Comparison of ENCODE assay signal across 9 cellular contexts in genomic region chr17:50101346-50102163, GRCh38. TPM values are rescaled to one million over a fixed set of nuclear protein-coding genes. Genes with fewer than 3 reads are reported as not detected.
DNase-seq lines count a peak whose midpoint lies in the region; ATAC-seq and TF ChIP-seq lines count a peak whose summit lies in the region.
"Had no signal": no experiment of that assay in that cellular context is flagged by ENCODE, and none has a peak within 500 bp of the region (broad histone marks: within the 10 kb centered on the region; RNA-seq: fewer than 3 reads in every experiment).

No MANE protein-coding gene starts in this region.

- H3K4me3 ChIP-seq in ectodermal cell (ENCODE audit: insufficient read depth, low read depth, low read length) (no peak overlapping the region), lower lobe of right lung (no peak overlapping the region)

- ATAC-seq in lower lobe of right lung (peak; percentile 70 to 75), HG03135 (IDR thresholded peaks at IDR 0.05; ENCODE audit: unreplicated experiment) (no peak), GM21390 (IDR thresholded peaks at IDR 0.05; ENCODE audit: unreplicated experiment) (no peak)

- no peaks in the 10 kb centered on the region for H3K9me3 ChIP-seq in ectodermal cell (ENCODE audit: control insufficient read depth, low read length)
- H3K9me3 ChIP-seq in lower lobe of right lung = no peaks in the 10 kb centered on the region

- peak; percentile 15 for DNase-seq in NCI-H1694 treated with DMSO at 0.1 percent for 48 hours (lab: John Stamatoyannopoulos, UW)
- peak; percentile 62 for DNase-seq in lower lobe of right lung
- DNase-seq in NAMALWA (ENCODE audit: low spot score) = no peak
- no peak for DNase-seq in activated CD4-positive, alpha-beta T cell treated with anti-CD3 and anti-CD28 coated beads, Interleukin-2, amount 50 U/mL, for 48 hours
- DNase-seq: NCI-H446 had no signal

- TF ChIP-seq CTCF in lower lobe of right lung (IDR thresholded peaks at IDR 0.05) = no peak

- intact Hi-C loops in lower lobe of right lung (cut with DNase I) = no loop called here

- H3K4me1 ChIP-seq in ectodermal cell (ENCODE audit: control insufficient read depth, insufficient read depth, low read length) (peaks cover 23% of the 10 kb centered on the region), lower lobe of right lung (peaks cover 25% of the 10 kb centered on the region)

- H3K27me3 ChIP-seq in ectodermal cell (ENCODE audit: control insufficient read depth, insufficient read depth, low read length, poor library complexity, severe bottlenecking) (no peaks in the 10 kb centered on the region), lower lobe of right lung (ENCODE audit: low read depth) (no peaks in the 10 kb centered on the region)

- H3K36me3 ChIP-seq in ectodermal cell (ENCODE audit: control insufficient read depth, insufficient read depth, low read length) (peaks cover 9% of the 10 kb centered on the region), lower lobe of right lung (peaks cover 55% of the 10 kb centered on the region)

- H3K27ac ChIP-seq in ectodermal cell (ENCODE audit: insufficient read depth, low read depth, low read length, poor library complexity, severe bottlenecking) (peak overlapping the region; percentile 60), lower lobe of right lung (peak overlapping the region; percentile 64), temporal lobe (ENCODE audit: low read depth, low read length) (peak overlapping the region; percentile 81)

- WGBS in ectodermal cell, 2 experiments = 35 to 41% methylated on average over 17 of the region's 17 CpGs

RNA-seq across cellular contexts. Expression of gene PDK2, which starts 6.4 kb away (rescaled TPM):
- polyA plus RNA-seq in ectodermal cell (2013, experiment 1 of 4) = 43.7 TPM
- polyA plus RNA-seq in ectodermal cell (2013, experiment 2 of 4) = 41.2 TPM
- polyA plus RNA-seq in ectodermal cell (2013, experiment 3 of 4) = 26.7 TPM
- 31.7 TPM for polyA plus RNA-seq in ectodermal cell (2013, experiment 4 of 4)
- 35.7 TPM for total RNA-seq in lower lobe of right lung
- total RNA-seq in temporal lobe = 11.1 TPM

RNA-seq across cellular contexts. Expression of gene SAMD14, which starts 28.4 kb away (rescaled TPM):
- 36.4 TPM for polyA plus RNA-seq in ectodermal cell (2013, experiment 1 of 4)
- 38.5 TPM for polyA plus RNA-seq in ectodermal cell (2013, experiment 2 of 4)
- polyA plus RNA-seq in ectodermal cell (2013, experiment 3 of 4) = 27.5 TPM
- polyA plus RNA-seq in ectodermal cell (2013, experiment 4 of 4) = 26.8 TPM
- total RNA-seq in lower lobe of right lung = 9.2 TPM
- total RNA-seq in temporal lobe = 30.5 TPM

RNA-seq across cellular contexts. Expression of gene ITGA3, which starts 45.6 kb away (rescaled TPM):
- 9.0 TPM for polyA plus RNA-seq in ectodermal cell (2013, experiment 1 of 4)
- 8.5 TPM for polyA plus RNA-seq in ectodermal cell (2013, experiment 2 of 4)
- polyA plus RNA-seq in ectodermal cell (2013, experiment 3 of 4) = 7.9 TPM
- polyA plus RNA-seq in ectodermal cell (2013, experiment 4 of 4) = 8.1 TPM
- total RNA-seq in lower lobe of right lung (162 TPM), temporal lobe (17.2 TPM)

RNA-seq across cellular contexts. Expression of gene PPP1R9B, which starts 48.9 kb away (rescaled TPM):
- 30.9 TPM for polyA plus RNA-seq in ectodermal cell (2013, experiment 1 of 4)
- 25.8 TPM for polyA plus RNA-seq in ectodermal cell (2013, experiment 2 of 4)
- polyA plus RNA-seq in ectodermal cell (2013, experiment 3 of 4) = 22.3 TPM
- polyA plus RNA-seq in ectodermal cell (2013, experiment 4 of 4) = 24.5 TPM
- total RNA-seq in lower lobe of right lung (92.6 TPM), temporal lobe (52.1 TPM)

Comparison
In these comparisons a context has a peak if more than half of its experiments do, and no peak if none do; other contexts are left out.
1. DNase-seq: peak in NCI-H1694 treated with DMSO at 0.1 percent for 48 hours (single experiment) and lower lobe of right lung (single experiment); none in NAMALWA (single experiment) and activated CD4-positive, alpha-beta T cell treated with anti-CD3 and anti-CD28 coated beads, Interleukin-2, amount 50 U/mL, for 48 hours (0 of 2).
2. ATAC-seq: peak in lower lobe of right lung (2 of 2); none in HG03135 (single experiment) and GM21390 (single experiment).
3. Peak in every context shown above with its lines, with median percentiles within 50 percentile points of each other: H3K27ac ChIP-seq.